ENCODE assay signal across 1 cellular context in genomic region chr1:94970783-94971182, GRCh38.
TF ChIP-seq lines count a peak whose summit lies in the region.

No MANE protein-coding gene starts in this region.

TF ChIP-seq in WTC11, 78 proteins besides CTCF, POLR2A, EP300 and RAD21 (continued from another document):
- TF ChIP-seq PREB (CRISPR knock-in tag; IDR thresholded peaks at IDR 0.05; ENCODE audit: borderline replicate concordance) (no peak), ZNF121 (CRISPR knock-in tag; IDR thresholded peaks at IDR 0.05) (no peak), ESRRA (CRISPR knock-in tag; IDR thresholded peaks at IDR 0.05; ENCODE audit: borderline replicate concordance) (no peak), SMAD4 (CRISPR knock-in tag; IDR thresholded peaks at IDR 0.05) (no peak), PRRX2 (CRISPR knock-in tag; IDR thresholded peaks at IDR 0.05) (no peak), ZNF416 (CRISPR knock-in tag; IDR thresholded peaks at IDR 0.05) (no peak), TP53 (CRISPR knock-in tag; IDR thresholded peaks at IDR 0.05) (no peak), ZSCAN18 (CRISPR knock-in tag; IDR thresholded peaks at IDR 0.05) (no peak), ZMAT4 (CRISPR knock-in tag; IDR thresholded peaks at IDR 0.05) (no peak), E2F1 (CRISPR knock-in tag; IDR thresholded peaks at IDR 0.05) (no peak), HMGA2 (CRISPR knock-in tag; IDR thresholded peaks at IDR 0.05) (no peak), NFATC4 (CRISPR knock-in tag; IDR thresholded peaks at IDR 0.05) (no peak), ZNF232 (CRISPR knock-in tag; IDR thresholded peaks at IDR 0.05) (no peak)
